In genomic region chr15:70266412-70267089, GRCh38 we compare ENCODE assay signal across 10 cellular contexts.
DNase-seq lines count a peak whose midpoint lies in the region; ATAC-seq and TF ChIP-seq lines count a peak whose summit lies in the region.
"Had no signal": no experiment of that assay in that cellular context is flagged by ENCODE, and none has a peak within 500 bp of the region (broad histone marks: within the 10 kb centered on the region; RNA-seq: fewer than 3 reads in every experiment).

No MANE protein-coding gene starts in this region.

- H3K4me1 ChIP-seq in BLaER1 treated with 17β-estradiol and CSF1 and Interleukin-3, amounts not matched to agents 10 nM and 100 nM: peaks cover 79 to 98% (median 94%) of the 10 kb centered on the region in 10 experiments

- H4K20me1 ChIP-seq in BLaER1 treated with 17β-estradiol and CSF1 and Interleukin-3, amounts not matched to agents 10 nM and 100 nM: peaks cover 0 to 12% (median 0%) of the 10 kb centered on the region in 11 experiments; a peak in 4 of 22 replicates

- CTCF ChIA-PET in HEK293T (lab: Yijun Ruan, JAX): no interaction called here

- DNase-seq in NCI-H2196 treated with DMSO at 0.1 percent for 48 hours (lab: John Stamatoyannopoulos, UW; ENCODE audit: unreplicated experiment) (peak; percentile 43), nephron progenitor cell (no peak), HEK293T (ENCODE audit: extremely low spot score) (no peak), glutamatergic neuron (no peak)
- peak in 2 of 3 experiments; percentile 8 to 17 for DNase-seq in effector memory CD8-positive, alpha-beta T cell
- no peak for DNase-seq in activated T-helper 2 cell treated with anti-CD3 and anti-CD28 coated beads, Interferon-gamma antibody, Interleukin-2, Interleukin-4, amounts not matched to agents 10 μg/mL and 5 μg/mL and 100 μg/mL, durations not matched to agents 14 hours and 24 hours and 36 hours (ENCODE audit: low spot score)
- DNase-seq: occipital lobe had no signal

- ATAC-seq in effector memory CD8-positive, alpha-beta T cell (replicated peaks): peak; percentile 70
- ATAC-seq in HG03095 (IDR thresholded peaks at IDR 0.05; ENCODE audit: unreplicated experiment): no peak

- no peak for TF ChIP-seq CTCF in nephron progenitor cell (IDR thresholded peaks at IDR 0.05)
- TF ChIP-seq CTCF in glutamatergic neuron (IDR thresholded peaks at IDR 0.05; ENCODE audit: partially characterized antibody, unreplicated experiment): no peak

- H3K27me3 Mint-ChIP-seq in effector memory CD8-positive, alpha-beta T cell: peaks cover 7 to 28% of the 10 kb centered on the region in 2 donors
- H3K27me3 Mint-ChIP-seq in nephron progenitor cell (ENCODE audit: low read depth, poor library complexity) (peaks cover 59% of the 10 kb centered on the region), glutamatergic neuron (ENCODE audit: unreplicated experiment) (peaks cover 12% of the 10 kb centered on the region)
- peaks cover 47% of the 10 kb centered on the region for H3K27me3 Mint-ChIP-seq in activated T-helper 2 cell treated with anti-CD3 and anti-CD28 coated beads, Interferon-gamma antibody, Interleukin-2, Interleukin-4, amounts not matched to agents 10 μg/mL and 5 μg/mL and 100 μg/mL, durations not matched to agents 14 hours and 24 hours and 36 hours (ENCODE audit: low read depth)

- H3K4me3 Mint-ChIP-seq in effector memory CD8-positive, alpha-beta T cell: peak overlapping the region; percentile 25 to 57
- peak overlapping the region; percentile 1 for H3K4me3 Mint-ChIP-seq in nephron progenitor cell
- H3K4me3 Mint-ChIP-seq in glutamatergic neuron (ENCODE audit: unreplicated experiment): no peak overlapping the region
- H3K4me3 Mint-ChIP-seq in activated T-helper 2 cell treated with anti-CD3 and anti-CD28 coated beads, Interferon-gamma antibody, Interleukin-2, Interleukin-4, amounts not matched to agents 10 μg/mL and 5 μg/mL and 100 μg/mL, durations not matched to agents 14 hours and 24 hours and 36 hours (ENCODE audit: low read depth): no peak overlapping the region
- H3K4me3 Mint-ChIP-seq: type B pancreatic cell had no signal

- peak overlapping the region; percentile 33 to 84 (median 72) for H3K27ac ChIP-seq in BLaER1 treated with 17β-estradiol and CSF1 and Interleukin-3, amounts not matched to agents 10 nM and 100 nM

- H3K27me3 ChIP-seq in BLaER1 treated with 17β-estradiol and CSF1 and Interleukin-3, amounts not matched to agents 10 nM and 100 nM: peaks cover 18 to 59% (median 42%) of the 10 kb centered on the region in 11 experiments

- peak overlapping the region; percentile 36 to 57 for H3K27ac Mint-ChIP-seq in effector memory CD8-positive, alpha-beta T cell
- H3K27ac Mint-ChIP-seq in nephron progenitor cell: peak overlapping the region; percentile 2
- no peak overlapping the region for H3K27ac Mint-ChIP-seq in glutamatergic neuron (ENCODE audit: unreplicated experiment)
- H3K27ac Mint-ChIP-seq in activated T-helper 2 cell treated with anti-CD3 and anti-CD28 coated beads, Interferon-gamma antibody, Interleukin-2, Interleukin-4, amounts not matched to agents 10 μg/mL and 5 μg/mL and 100 μg/mL, durations not matched to agents 14 hours and 24 hours and 36 hours: no peak overlapping the region
- H3K27ac Mint-ChIP-seq: type B pancreatic cell had no signal

- no peaks in the 10 kb centered on the region for H3K9me3 ChIP-seq in BLaER1 treated with 17β-estradiol and CSF1 and Interleukin-3, amounts not matched to agents 10 nM and 100 nM (replicated peaks in 1 of 11)

- H3K36me3 ChIP-seq in BLaER1 treated with 17β-estradiol and CSF1 and Interleukin-3, amounts not matched to agents 10 nM and 100 nM: no peaks in the 10 kb centered on the region

- H3K9me3 Mint-ChIP-seq in effector memory CD8-positive, alpha-beta T cell: no peaks in the 10 kb centered on the region
- no peaks in the 10 kb centered on the region for H3K9me3 Mint-ChIP-seq in nephron progenitor cell
- H3K9me3 Mint-ChIP-seq in glutamatergic neuron (ENCODE audit: unreplicated experiment): peaks cover 7% of the 10 kb centered on the region
- H3K9me3 Mint-ChIP-seq in activated T-helper 2 cell treated with anti-CD3 and anti-CD28 coated beads, Interferon-gamma antibody, Interleukin-2, Interleukin-4, amounts not matched to agents 10 μg/mL and 5 μg/mL and 100 μg/mL, durations not matched to agents 14 hours and 24 hours and 36 hours: no peaks in the 10 kb centered on the region
- H3K9me3 Mint-ChIP-seq: type B pancreatic cell had no signal

- H3K9ac ChIP-seq in BLaER1 treated with 17β-estradiol and CSF1 and Interleukin-3, amounts not matched to agents 10 nM and 100 nM: peak overlapping the region; percentile 16 to 76 (median 55); a peak in 19 of 22 replicates

- POLR2A ChIA-PET in HEK293T (lab: Yijun Ruan, JAX): no interaction called here

- peaks cover 17 to 34% of the 10 kb centered on the region in 2 donors for H3K4me1 Mint-ChIP-seq in effector memory CD8-positive, alpha-beta T cell (ENCODE audit: low read depth in 2 of 2)
- H3K4me1 Mint-ChIP-seq in nephron progenitor cell (peaks cover 88% of the 10 kb centered on the region), glutamatergic neuron (ENCODE audit: low read depth, unreplicated experiment) (peaks cover 27% of the 10 kb centered on the region)
- peaks cover 8% of the 10 kb centered on the region for H3K4me1 Mint-ChIP-seq in activated T-helper 2 cell treated with anti-CD3 and anti-CD28 coated beads, Interferon-gamma antibody, Interleukin-2, Interleukin-4, amounts not matched to agents 10 μg/mL and 5 μg/mL and 100 μg/mL, durations not matched to agents 14 hours and 24 hours and 36 hours (ENCODE audit: low read depth)

- peak overlapping the region; percentile 68 to 97 (median 93) for H3K4me2 ChIP-seq in BLaER1 treated with 17β-estradiol and CSF1 and Interleukin-3, amounts not matched to agents 10 nM and 100 nM

- H3K36me3 Mint-ChIP-seq in effector memory CD8-positive, alpha-beta T cell (ENCODE audit: insufficient read depth): peaks cover 10% of the 10 kb centered on the region
- H3K36me3 Mint-ChIP-seq in nephron progenitor cell (ENCODE audit: low read depth) (no peaks in the 10 kb centered on the region), glutamatergic neuron (ENCODE audit: unreplicated experiment) (no peaks in the 10 kb centered on the region)
- no peaks in the 10 kb centered on the region for H3K36me3 Mint-ChIP-seq in activated T-helper 2 cell treated with anti-CD3 and anti-CD28 coated beads, Interferon-gamma antibody, Interleukin-2, Interleukin-4, amounts not matched to agents 10 μg/mL and 5 μg/mL and 100 μg/mL, durations not matched to agents 14 hours and 24 hours and 36 hours (ENCODE audit: low read depth)
- H3K36me3 Mint-ChIP-seq: type B pancreatic cell had no signal

- peak overlapping the region in 4 of 10 experiments; percentile 27 to 43 (median 39); a peak in 7 of 20 replicates for H3K4me3 ChIP-seq in BLaER1 treated with 17β-estradiol and CSF1 and Interleukin-3, amounts not matched to agents 10 nM and 100 nM

- intact Hi-C loops in activated T-helper 2 cell treated with anti-CD3 and anti-CD28 coated beads, Interferon-gamma antibody, Interleukin-2, Interleukin-4, amounts not matched to agents 10 μg/mL and 5 μg/mL and 100 μg/mL, durations not matched to agents 14 hours and 24 hours and 36 hours (cut with micrococcal nuclease): loop anchor here (10.0 kb wide), 1 partner anchor 552 kb away; no protein-coding TSS in a partner anchor

TF ChIP-seq in HEK293T, 16 proteins besides CTCF, POLR2A, EP300 and RAD21:
- no peak for TF ChIP-seq HDGF (IDR thresholded peaks at IDR 0.05; ENCODE audit: borderline replicate concordance)
- no peak for TF ChIP-seq ZNF384 (IDR thresholded peaks at IDR 0.05)
- no peak for TF ChIP-seq LEF1 (IDR thresholded peaks at IDR 0.05; ENCODE audit: borderline replicate concordance)
- no peak for TF ChIP-seq FOXA1 (IDR thresholded peaks at IDR 0.05)
- no peak for TF ChIP-seq NFRKB (IDR thresholded peaks at IDR 0.05)
- TF ChIP-seq FOXK2 (IDR thresholded peaks at IDR 0.05): no peak
- no peak for TF ChIP-seq PKNOX1 (IDR thresholded peaks at IDR 0.05)
- no peak for TF ChIP-seq ELF4 (IDR thresholded peaks at IDR 0.05)
- TF ChIP-seq FOXM1 (IDR thresholded peaks at IDR 0.05; ENCODE audit: borderline replicate concordance): no peak
- TF ChIP-seq ARNT (IDR thresholded peaks at IDR 0.05): no peak
- no peak for TF ChIP-seq SP1 (IDR thresholded peaks at IDR 0.05)
- TF ChIP-seq SUZ12 (IDR thresholded peaks at IDR 0.05): no peak
- TF ChIP-seq TARDBP (IDR thresholded peaks at IDR 0.05): no peak
- no peak for TF ChIP-seq BHLHE40 (IDR thresholded peaks at IDR 0.05; ENCODE audit: borderline replicate concordance)
- TF ChIP-seq CTBP1 (IDR thresholded peaks at IDR 0.05; ENCODE audit: borderline replicate concordance): no peak
- TF ChIP-seq L3MBTL2 (conservative IDR thresholded peaks at IDR 0.05): no peak

Comparison
In these comparisons a context has a peak if more than half of its experiments do, and no peak if none do; other contexts are left out.
1. DNase-seq: peak in NCI-H2196 treated with DMSO at 0.1 percent for 48 hours (single experiment) and effector memory CD8-positive, alpha-beta T cell (2 of 3); none in nephron progenitor cell (single experiment), HEK293T (single experiment), glutamatergic neuron (single experiment) and activated T-helper 2 cell treated with anti-CD3 and anti-CD28 coated beads, Interferon-gamma antibody, Interleukin-2, Interleukin-4, amounts not matched to agents 10 μg/mL and 5 μg/mL and 100 μg/mL, durations not matched to agents 14 hours and 24 hours and 36 hours (single experiment).
2. H3K27ac Mint-ChIP-seq: peak in effector memory CD8-positive, alpha-beta T cell (2 of 2) and nephron progenitor cell (single experiment); none in glutamatergic neuron (single experiment) and activated T-helper 2 cell treated with anti-CD3 and anti-CD28 coated beads, Interferon-gamma antibody, Interleukin-2, Interleukin-4, amounts not matched to agents 10 μg/mL and 5 μg/mL and 100 μg/mL, durations not matched to agents 14 hours and 24 hours and 36 hours (single experiment).
3. H3K4me3 Mint-ChIP-seq: peak in effector memory CD8-positive, alpha-beta T cell (2 of 2) and nephron progenitor cell (single experiment); none in glutamatergic neuron (single experiment) and activated T-helper 2 cell treated with anti-CD3 and anti-CD28 coated beads, Interferon-gamma antibody, Interleukin-2, Interleukin-4, amounts not matched to agents 10 μg/mL and 5 μg/mL and 100 μg/mL, durations not matched to agents 14 hours and 24 hours and 36 hours (single experiment).